Comparison of ENCODE assay signal across 10 cellular contexts in the genomic region with DNA sequence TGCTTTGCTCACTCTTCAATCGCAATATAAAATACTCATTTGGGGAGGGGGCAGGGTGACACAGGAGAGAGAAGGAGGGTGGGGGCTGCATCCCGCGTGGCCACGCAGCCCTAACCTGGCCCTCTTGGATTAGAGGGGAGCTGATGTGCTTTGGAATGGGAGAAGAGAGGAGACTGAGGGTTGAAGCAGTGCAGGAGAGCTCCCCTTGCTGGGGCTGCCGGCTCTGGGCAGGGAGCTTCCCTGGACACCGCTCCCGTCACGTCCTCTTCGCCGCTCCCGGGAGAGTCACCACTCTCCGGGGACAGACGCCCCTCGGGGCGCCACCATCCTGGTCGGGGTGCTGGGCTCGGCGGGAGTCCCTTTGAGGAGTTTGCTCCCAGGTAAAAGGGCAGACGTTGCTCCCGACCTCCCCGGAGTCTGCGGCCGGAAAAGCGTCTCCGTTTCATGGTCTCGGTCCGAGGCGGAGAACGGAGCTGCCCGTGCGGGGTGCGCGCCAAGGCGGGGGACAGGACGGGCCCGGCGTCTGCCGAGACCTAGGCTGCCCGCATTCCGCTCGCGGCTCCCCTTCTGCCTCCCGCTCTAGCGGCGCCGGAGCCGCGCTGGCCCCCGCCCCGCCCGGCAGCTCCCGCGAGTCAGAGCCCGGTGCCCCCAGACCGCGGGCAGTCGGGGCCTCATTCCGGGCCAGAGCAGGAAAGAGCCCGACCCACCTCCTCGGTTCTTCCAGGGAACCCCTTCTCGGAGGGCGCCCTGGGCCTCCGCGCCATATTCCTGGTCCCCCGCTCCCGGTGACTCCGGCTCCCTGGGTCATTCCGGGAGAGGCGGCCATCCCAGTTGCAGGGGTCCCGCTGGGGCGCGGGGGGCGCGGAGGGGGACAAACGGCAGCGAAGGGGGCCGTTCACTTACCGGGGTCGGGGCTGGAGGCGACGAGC. TPM values are rescaled to one million over a fixed set of nuclear protein-coding genes. Genes with fewer than 3 reads are reported as not detected.
DNase-seq lines count a peak whose midpoint lies in the region; TF ChIP-seq lines count a peak whose summit lies in the region.
"Had no signal": no experiment of that assay in that cellular context is flagged by ENCODE, and none has a peak within 500 bp of the region (broad histone marks: within the 10 kb centered on the region; RNA-seq: fewer than 3 reads in every experiment).

No MANE protein-coding gene starts in this region.

- peaks cover 52% of the 10 kb centered on the region for H3K27me3 ChIP-seq in ectodermal cell (ENCODE audit: control insufficient read depth, insufficient read depth, low read length, poor library complexity, severe bottlenecking)
- peaks cover 3% of the 10 kb centered on the region for H3K27me3 ChIP-seq in mesendoderm (ENCODE audit: insufficient read depth, low read length, poor library complexity)
- peaks cover 4 to 44% of the 10 kb centered on the region in 2 donors for H3K27me3 ChIP-seq in tibial artery

- H3K79me1 ChIP-seq in mesendoderm (ENCODE audit: low read length): no peaks in the 10 kb centered on the region

- H2AK5ac ChIP-seq in mesendoderm (ENCODE audit: low read length): no peak overlapping the region

- H3K4me1 Mint-ChIP-seq in activated naive CD4-positive, alpha-beta T cell treated with anti-CD3 and anti-CD28 coated beads for 36 hours (ENCODE audit: low read depth): peaks cover 1% of the 10 kb centered on the region
- H3K4me1 Mint-ChIP-seq: IgD-negative memory B cell had no signal

- H3K4me3 Mint-ChIP-seq in activated naive CD4-positive, alpha-beta T cell treated with anti-CD3 and anti-CD28 coated beads for 36 hours: no peak overlapping the region
- H3K4me3 Mint-ChIP-seq: IgD-negative memory B cell; T-helper 1 cell treated with Interleukin-12 subunit alpha and Interleukin-12 subunit beta and Interleukin-4 antibody, amounts not matched to agents 30 μg/mL and 1 μg/mL, for 36 hours had no signal

- intact Hi-C loops in tibial artery (cut with DNase I; ENCODE audit: low total_unique reads): no loop called here
- intact Hi-C loops in activated naive CD4-positive, alpha-beta T cell treated with anti-CD3 and anti-CD28 coated beads for 36 hours (cut with micrococcal nuclease): no loop called here

- no peak overlapping the region for H4K5ac ChIP-seq in mesendoderm (ENCODE audit: low read length)

- H2BK15ac ChIP-seq in mesendoderm (replicated peaks; ENCODE audit: low read depth): no peak overlapping the region

- TF ChIP-seq CTCF in AG09309 (IDR thresholded peaks at IDR 0.05; ENCODE audit: control insufficient read depth, insufficient read depth, low read depth, low read length, missing control alignments): no peak
- no peak for TF ChIP-seq CTCF in tibial artery (IDR thresholded peaks at IDR 0.05)

- H3K9ac ChIP-seq in mesendoderm (ENCODE audit: low read length): peak overlapping the region; percentile 16

- H2BK120ac ChIP-seq in mesendoderm (ENCODE audit: low read depth, low read length): no peak overlapping the region

- H3K4me1 ChIP-seq in ectodermal cell (ENCODE audit: control insufficient read depth, insufficient read depth, low read length) (no peaks in the 10 kb centered on the region), mesendoderm (ENCODE audit: control insufficient read depth, low read depth, low read length) (peaks cover 7% of the 10 kb centered on the region), tibial artery (peaks cover 0 to 13% (median 8%) of the 10 kb centered on the region in 4 donors)

- peak overlapping the region; percentile 59 for H3K56ac ChIP-seq in mesendoderm (ENCODE audit: low read length)

- H3K18ac ChIP-seq in mesendoderm (ENCODE audit: low read length): no peak overlapping the region

- H3K9me3 ChIP-seq in ectodermal cell (ENCODE audit: control insufficient read depth, low read length) (no peaks in the 10 kb centered on the region), tibial artery (no peaks in the 10 kb centered on the region)

- H3K4ac ChIP-seq in mesendoderm (ENCODE audit: low read depth, low read length): no peak overlapping the region

- H4K8ac ChIP-seq in mesendoderm (ENCODE audit: low read depth, low read length): no peak overlapping the region

- H3K36me3 ChIP-seq in ectodermal cell (ENCODE audit: control insufficient read depth, insufficient read depth, low read length) (no peaks in the 10 kb centered on the region), mesendoderm (ENCODE audit: control insufficient read depth, insufficient read depth, low read length) (no peaks in the 10 kb centered on the region), tibial artery (no peaks in the 10 kb centered on the region)

- no peaks in the 10 kb centered on the region for H3K9me3 Mint-ChIP-seq in activated naive CD4-positive, alpha-beta T cell treated with anti-CD3 and anti-CD28 coated beads for 36 hours
- H3K9me3 Mint-ChIP-seq: T-helper 1 cell treated with Interleukin-12 subunit alpha and Interleukin-12 subunit beta and Interleukin-4 antibody, amounts not matched to agents 30 μg/mL and 1 μg/mL, for 36 hours had no signal

- H3K79me2 ChIP-seq in mesendoderm (ENCODE audit: control insufficient read depth, insufficient read depth, low read length): no peaks in the 10 kb centered on the region

- no peak overlapping the region for H3K23ac ChIP-seq in mesendoderm (ENCODE audit: low read length)

- WGBS in ectodermal cell, 2 experiments: 1% methylated on average over 80 to 81 of the region's 81 CpGs
- no CpG with 5 or more reads among the region's 81 CpGs for WGBS in mesendoderm (ENCODE audit: extremely low coverage, insufficient coverage, low lambda C conversion rate)

- H3K36me3 Mint-ChIP-seq in activated naive CD4-positive, alpha-beta T cell treated with anti-CD3 and anti-CD28 coated beads for 36 hours (ENCODE audit: low read depth): no peaks in the 10 kb centered on the region

- peak overlapping the region; percentile 78 for H3K4me2 ChIP-seq in mesendoderm (ENCODE audit: low read length)

- H3K4me3 ChIP-seq in AG09309 (ENCODE audit: control insufficient read depth, low read depth, low read length) (peak overlapping the region; percentile 92), ectodermal cell (ENCODE audit: insufficient read depth, low read depth, low read length) (peak overlapping the region; percentile 43), mesendoderm (ENCODE audit: low read length) (peak overlapping the region; percentile 12), tibial artery (peak overlapping the region in 1 of 2 donors; percentile 16)

- no peak overlapping the region for H2BK5ac ChIP-seq in mesendoderm (ENCODE audit: low read length)

- no peak overlapping the region for H3K27ac Mint-ChIP-seq in activated naive CD4-positive, alpha-beta T cell treated with anti-CD3 and anti-CD28 coated beads for 36 hours
- H3K27ac Mint-ChIP-seq: IgD-negative memory B cell; T-helper 1 cell treated with Interleukin-12 subunit alpha and Interleukin-12 subunit beta and Interleukin-4 antibody, amounts not matched to agents 30 μg/mL and 1 μg/mL, for 36 hours had no signal

- DNase-seq in AG09309 (ENCODE audit: low read depth): no peak
- peak; percentile 52 for DNase-seq in M059J (ENCODE audit: low read depth)
- peak; percentile 50 for DNase-seq in mesendoderm
- DNase-seq in stimulated activated CD8-positive, alpha-beta memory T cell treated with anti-CD3 and anti-CD28 coated beads, Interleukin-4, amount 100 ng/mL, for 48 hours: no peak
- no peak for DNase-seq in tibial artery
- DNase-seq in NCI-H1930 (lab: John Stamatoyannopoulos, UW): no peak
- DNase-seq in activated naive CD4-positive, alpha-beta T cell treated with anti-CD3 and anti-CD28 coated beads for 36 hours: no peak

- no peak overlapping the region for H3K27ac ChIP-seq in ectodermal cell (ENCODE audit: insufficient read depth, low read depth, low read length, poor library complexity, severe bottlenecking)
- H3K27ac ChIP-seq in mesendoderm (ENCODE audit: low read depth, low read length): no peak overlapping the region
- no peak overlapping the region for H3K27ac ChIP-seq in tibial artery

- CTCF ChIA-PET in activated naive CD4-positive, alpha-beta T cell treated with anti-CD3 and anti-CD28 coated beads for 36 hours (lab: Charles Lee): interaction anchor here (0.8 to 0.9 kb wide), 3 partner anchors 31 to 226 kb away, joined by 3 to 4 read pairs (median 3); no protein-coding TSS in a partner anchor

- peaks cover 51% of the 10 kb centered on the region for H3K27me3 Mint-ChIP-seq in activated naive CD4-positive, alpha-beta T cell treated with anti-CD3 and anti-CD28 coated beads for 36 hours (ENCODE audit: low read depth)

RNA-seq across cellular contexts. Expression of a gene that starts 0.6 kb away (rescaled TPM):
- total RNA-seq in M059J (2014; rRNA removed; shearing (Covaris generic)): 2.8 and 2.9 TPM in 2 replicates
- polyA plus RNA-seq in ectodermal cell (2013, experiment 1 of 4): not detected
- 0.02 TPM for polyA plus RNA-seq in ectodermal cell (2013, experiment 2 of 4)
- polyA plus RNA-seq in ectodermal cell (2013, experiment 3 of 4): 0.05 TPM
- not detected for polyA plus RNA-seq in ectodermal cell (2013, experiment 4 of 4)
- polyA plus RNA-seq in mesendoderm (2013, experiment 1 of 2): 4.8 TPM
- polyA plus RNA-seq in mesendoderm (2013, experiment 2 of 2): 4.5 TPM
- not detected for total RNA-seq in activated naive CD4-positive, alpha-beta T cell treated with anti-CD3 and anti-CD28 coated beads for 36 hours
- polyA plus RNA-seq: IgD-negative memory B cell had no signal

Comparison
In these comparisons a context has a peak if more than half of its experiments do, and no peak if none do; other contexts are left out.
1. DNase-seq: peak in M059J (single experiment) and mesendoderm (single experiment); none in AG09309 (single experiment), stimulated activated CD8-positive, alpha-beta memory T cell treated with anti-CD3 and anti-CD28 coated beads, Interleukin-4, amount 100 ng/mL, for 48 hours (single experiment), tibial artery (0 of 2), NCI-H1930 (0 of 2) and activated naive CD4-positive, alpha-beta T cell treated with anti-CD3 and anti-CD28 coated beads for 36 hours (single experiment).